Comparison of ENCODE assay signal across 16 cellular contexts in the genomic region with DNA sequence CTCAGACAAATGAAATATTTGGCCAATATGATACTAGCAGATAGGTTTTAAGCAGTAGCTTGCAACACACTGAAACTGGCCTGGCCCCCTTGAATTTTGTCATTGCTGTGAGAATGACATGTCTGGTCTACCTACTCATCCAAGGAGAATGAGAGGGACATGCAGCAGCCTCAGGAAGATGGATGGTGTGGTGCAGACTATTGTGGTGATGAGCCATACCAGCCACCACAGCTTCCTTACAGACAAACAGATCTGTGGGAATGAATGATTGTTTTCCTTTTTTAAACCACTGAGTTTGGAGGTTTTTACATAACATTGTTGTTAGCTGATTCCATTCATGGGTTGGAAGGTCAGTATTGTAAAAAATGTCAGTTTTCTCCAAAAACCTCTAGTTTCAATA.
DNase-seq lines count a peak whose midpoint lies in the region; ATAC-seq and TF ChIP-seq lines count a peak whose summit lies in the region.
"Had no signal": no experiment of that assay in that cellular context is flagged by ENCODE, and none has a peak within 500 bp of the region (broad histone marks: within the 10 kb centered on the region; RNA-seq: fewer than 3 reads in every experiment).

No MANE protein-coding gene starts in this region.

- H3K4me2 ChIP-seq in osteoblast (ENCODE audit: insufficient read depth, low read length), result no peak overlapping the region
- H3K4me2 ChIP-seq: GM23338 had no signal

- peaks cover 4% of the 10 kb centered on the region for H3K4me1 ChIP-seq in osteoblast (ENCODE audit: insufficient read depth, low read length)

- no peak overlapping the region for H3K4me3 ChIP-seq in osteoblast (ENCODE audit: insufficient read depth, low read length)
- H3K4me3 ChIP-seq in H7 (ENCODE audit: insufficient read depth, low read depth, low read length), result no peak overlapping the region
- H3K4me3 ChIP-seq: GM23338 had no signal

- H3K36me3 ChIP-seq in osteoblast (ENCODE audit: insufficient read depth, low read length) (no peaks in the 10 kb centered on the region), H7 (replicated peaks; ENCODE audit: control insufficient read depth, insufficient read depth, low read length) (no peaks in the 10 kb centered on the region)

- no peak for ATAC-seq in HG02759 (IDR thresholded peaks at IDR 0.05; ENCODE audit: unreplicated experiment)
- ATAC-seq: GM23338 had no signal

- H2AFZ ChIP-seq in osteoblast (ENCODE audit: low read length), result no peak overlapping the region
- H2AFZ ChIP-seq: GM23338 had no signal

- DNase-seq in A172 (ENCODE audit: low spot score), result peak; percentile 38
- peak; percentile 63 for DNase-seq in GM03348 (ENCODE audit: low spot score)
- DNase-seq in M059J (ENCODE audit: low read depth), result peak; percentile 15
- DNase-seq in kidney glomerular epithelial cell (lab: John Stamatoyannopoulos, UW), result peak; percentile 13
- no peak for DNase-seq in osteoblast (ENCODE audit: insufficient read length, low spot score, missing footprints)
- DNase-seq in H7, result no peak
- DNase-seq in NCI-H2171 (lab: John Stamatoyannopoulos, UW), result no peak
- DNase-seq: C1 segment of cervical spinal cord, DMS153, Kasumi-1, NCI-H187 treated with DMSO at 0.1 percent for 48 hours, NCI-H748 treated with DMSO at 0.1 percent for 48 hours had no signal

- no peaks in the 10 kb centered on the region for H3K9me3 ChIP-seq in osteoblast (ENCODE audit: low read depth, low read length)

- no peak for TF ChIP-seq CTCF in osteoblast (IDR thresholded peaks at IDR 0.05; ENCODE audit: extremely low read depth, low read depth, low read length)

- H3K79me2 ChIP-seq in osteoblast (ENCODE audit: insufficient read depth, low read length), result no peaks in the 10 kb centered on the region

- no peaks in the 10 kb centered on the region for H3K27me3 ChIP-seq in osteoblast (ENCODE audit: insufficient read depth, low read length)
- H3K27me3 ChIP-seq in H7 (ENCODE audit: control insufficient read depth, insufficient read depth, low read length), result no peaks in the 10 kb centered on the region

- no peaks in the 10 kb centered on the region for H4K20me1 ChIP-seq in osteoblast (ENCODE audit: insufficient read depth, low read length)

- no peak overlapping the region for H3K27ac ChIP-seq in osteoblast (ENCODE audit: low read depth, low read length)
- H3K27ac ChIP-seq: 22Rv1, RWPE1 had no signal

Comparison
In these comparisons a context has a peak if more than half of its experiments do, and no peak if none do; other contexts are left out.
1. DNase-seq: peak in A172 (single experiment), GM03348 (single experiment), M059J (single experiment) and kidney glomerular epithelial cell (single experiment); none in osteoblast (single experiment), H7 (single experiment) and NCI-H2171 (single experiment).